Comparison of ENCODE assay signal across 13 cellular contexts in genomic region chr20:38970302-38970701, GRCh38. TPM values are rescaled to one million over a fixed set of nuclear protein-coding genes. Genes with fewer than 3 reads are reported as not detected.
DNase-seq lines count a peak whose midpoint lies in the region; ATAC-seq and TF ChIP-seq lines count a peak whose summit lies in the region.
"Had no signal": no experiment of that assay in that cellular context is flagged by ENCODE, and none has a peak within 500 bp of the region (broad histone marks: within the 10 kb centered on the region; RNA-seq: fewer than 3 reads in every experiment).

No MANE protein-coding gene starts in this region.

- H3K36me3 Mint-ChIP-seq in Caco-2 (ENCODE audit: insufficient read depth, unreplicated experiment) = peaks cover 13% of the 10 kb centered on the region

- POLR2A ChIA-PET in Caco-2 (lab: Charles Lee) = no interaction called here

- ATAC-seq in GM19324 (IDR thresholded peaks at IDR 0.05; ENCODE audit: low FRiP score, unreplicated experiment) = no peak

- H3K4me3 Mint-ChIP-seq in Caco-2 (ENCODE audit: unreplicated experiment) = no peak overlapping the region
- H3K4me3 Mint-ChIP-seq: activated naive CD8-positive, alpha-beta T cell treated with anti-CD3 and anti-CD28 coated beads for 36 hours; immature natural killer cell; neural progenitor cell; T-helper 2 cell treated with Interferon-gamma antibody and Interleukin-4, amounts not matched to agents 5 μg/mL and 100 μg/mL, for 36 hours had no signal

- peak; percentile 69 for DNase-seq in AG09309 (ENCODE audit: low read depth)
- peak; percentile 92 for DNase-seq in M059J (ENCODE audit: low read depth)
- peak; percentile 70 for DNase-seq in choroid plexus epithelial cell (ENCODE audit: low read depth)
- DNase-seq in Caco-2 = no peak
- DNase-seq in SW480 (ENCODE audit: low spot score) = no peak
- no peak for DNase-seq in head of caudate nucleus
- DNase-seq: activated naive CD8-positive, alpha-beta T cell treated with anti-CD3 and anti-CD28 coated beads for 36 hours; immature natural killer cell; NCI-H1436 had no signal

- H3K9me3 Mint-ChIP-seq in Caco-2 (ENCODE audit: unreplicated experiment) = no peaks in the 10 kb centered on the region
- H3K9me3 Mint-ChIP-seq: activated naive CD8-positive, alpha-beta T cell treated with anti-CD3 and anti-CD28 coated beads for 36 hours; immature natural killer cell; neural progenitor cell; T-helper 2 cell treated with Interferon-gamma antibody and Interleukin-4, amounts not matched to agents 5 μg/mL and 100 μg/mL, for 36 hours had no signal

- H3K4me1 Mint-ChIP-seq in Caco-2 (ENCODE audit: low read depth, unreplicated experiment) = no peaks in the 10 kb centered on the region
- H3K4me1 Mint-ChIP-seq: immature natural killer cell had no signal

- no peaks in the 10 kb centered on the region for H3K27me3 ChIP-seq in muscle layer of duodenum (ENCODE audit: low read depth, low read length)
- H3K27me3 ChIP-seq in Caco-2 (replicated peaks; ENCODE audit: control insufficient read depth, insufficient read depth, low read length) = no peaks in the 10 kb centered on the region
- H3K27me3 ChIP-seq: neural progenitor cell had no signal

- H3K4me1 ChIP-seq in muscle layer of duodenum (ENCODE audit: control insufficient read depth in 1 of 2, insufficient read depth in 2 of 2, low read length in 2 of 2) = peaks cover 3 to 5% of the 10 kb centered on the region in 2 donors
- H3K4me1 ChIP-seq in Caco-2 = peaks cover 11% of the 10 kb centered on the region
- H3K4me1 ChIP-seq: neural progenitor cell had no signal

- no peaks in the 10 kb centered on the region for H3K27me3 Mint-ChIP-seq in Caco-2 (ENCODE audit: insufficient read depth, unreplicated experiment)
- H3K27me3 Mint-ChIP-seq: activated naive CD8-positive, alpha-beta T cell treated with anti-CD3 and anti-CD28 coated beads for 36 hours had no signal

- peaks cover 7 to 8% of the 10 kb centered on the region in 2 donors for H3K36me3 ChIP-seq in muscle layer of duodenum (ENCODE audit: control insufficient read depth in 1 of 2, insufficient read depth in 2 of 2, low read length in 2 of 2)
- peaks cover 2% of the 10 kb centered on the region for H3K36me3 ChIP-seq in Caco-2 (ENCODE audit: control insufficient read depth, insufficient read depth, low read length)

- no peak overlapping the region for H3K27ac Mint-ChIP-seq in Caco-2 (ENCODE audit: unreplicated experiment)
- H3K27ac Mint-ChIP-seq: activated naive CD8-positive, alpha-beta T cell treated with anti-CD3 and anti-CD28 coated beads for 36 hours; immature natural killer cell; neural progenitor cell; T-helper 2 cell treated with Interferon-gamma antibody and Interleukin-4, amounts not matched to agents 5 μg/mL and 100 μg/mL, for 36 hours had no signal

- no TSS peak for BruUV-seq in Caco-2 (replicated peaks; lab: Mats Ljungman, UMichigan)

- H3K4me3 ChIP-seq in AG09309 (ENCODE audit: control insufficient read depth, low read depth, low read length) = no peak overlapping the region
- no peak overlapping the region for H3K4me3 ChIP-seq in choroid plexus epithelial cell (ENCODE audit: low read depth, low read length)
- no peak overlapping the region for H3K4me3 ChIP-seq in muscle layer of duodenum (ENCODE audit: low read depth in 1 of 2, low read length in 2 of 2)
- H3K4me3 ChIP-seq in Caco-2 (ENCODE audit: low read depth, low read length) = no peak overlapping the region
- H3K4me3 ChIP-seq: neural progenitor cell had no signal

- intact Hi-C loops in Caco-2 (cut with micrococcal nuclease; ENCODE audit: unreplicated experiment) (no loop called here), head of caudate nucleus (cut with DNase I) (no loop called here)

- peak overlapping the region; percentile 71 for H3K27ac ChIP-seq in muscle layer of duodenum (ENCODE audit: low read length)
- H3K27ac ChIP-seq: neural progenitor cell had no signal

- no peaks in the 10 kb centered on the region for H3K9me3 ChIP-seq in muscle layer of duodenum (ENCODE audit: control insufficient read depth in 1 of 2, low read length in 2 of 2)
- H3K9me3 ChIP-seq in Caco-2 = no peaks in the 10 kb centered on the region

- TF ChIP-seq CTCF in AG09309 (IDR thresholded peaks at IDR 0.05; ENCODE audit: control insufficient read depth, insufficient read depth, low read depth, low read length, missing control alignments) (no peak), choroid plexus epithelial cell (conservative IDR thresholded peaks at IDR 0.05; ENCODE audit: low read depth, low read length) (no peak), Caco-2 (IDR thresholded peaks at IDR 0.05; ENCODE audit: insufficient read depth in 1 of 2, low read depth in 1 of 2, low read length in 1 of 2, severe bottlenecking in 1 of 2, unreplicated experiment in 1 of 2) (no peak)

- CTCF ChIA-PET in Caco-2 (lab: Charles Lee) = interaction anchor here (0.8 kb wide), 1 partner anchor 44 kb away, joined by 4 read pairs; the partner anchor contains the start of gene FAM83D

RNA-seq across cellular contexts. Expression of gene DHX35, which starts 8.2 kb away (rescaled TPM):
- total RNA-seq in M059J (2014; rRNA removed; shearing (Covaris generic)) = 15.2 and 28.6 TPM in 2 replicates
- total RNA-seq in Caco-2 (2022) = 25.0 and 29.5 TPM in 2 replicates

RNA-seq across cellular contexts. Expression of gene FAM83D, which starts 44.1 kb away (rescaled TPM):
- total RNA-seq in M059J (2014; rRNA removed; shearing (Covaris generic)) = 102 and 121 TPM in 2 replicates
- 82.4 and 86.3 TPM in 2 replicates for total RNA-seq in Caco-2 (2022)

Comparison
In these comparisons a context has a peak if more than half of its experiments do, and no peak if none do; other contexts are left out.
1. DNase-seq: peak in AG09309 (single experiment), M059J (single experiment) and choroid plexus epithelial cell (single experiment); none in Caco-2 (0 of 2), SW480 (single experiment) and head of caudate nucleus (0 of 42).